ENCODE assay signal across 23 cellular contexts in the genomic region with DNA sequence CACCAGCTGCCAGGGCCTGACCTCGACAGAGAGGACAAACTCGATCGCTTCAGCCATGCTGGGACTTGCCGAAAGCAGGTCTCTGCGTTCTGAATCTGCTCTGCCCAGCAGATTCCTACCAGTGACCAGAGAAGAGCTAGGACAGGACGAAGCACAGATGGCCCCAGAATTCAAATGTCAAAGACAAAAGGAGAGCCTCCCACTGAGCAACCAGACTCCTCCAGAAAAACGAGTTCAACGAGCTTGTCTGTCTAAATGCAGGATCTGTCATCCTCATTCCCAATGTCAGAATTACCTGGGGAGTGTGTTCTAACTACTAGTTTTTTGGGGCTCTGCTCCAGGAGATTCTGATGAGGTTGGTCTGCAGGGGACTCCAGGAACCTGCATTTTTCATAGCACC. TPM values are rescaled to one million over a fixed set of nuclear protein-coding genes. Genes with fewer than 3 reads are reported as not detected.
DNase-seq lines count a peak whose midpoint lies in the region.
"Had no signal": no experiment of that assay in that cellular context is flagged by ENCODE, and none has a peak within 500 bp of the region (broad histone marks: within the 10 kb centered on the region; RNA-seq: fewer than 3 reads in every experiment).

No MANE protein-coding gene starts in this region.

- no peaks in the 10 kb centered on the region for H3K4me1 Mint-ChIP-seq in immature natural killer cell
- H3K4me1 Mint-ChIP-seq: CD4-positive, CD25-positive, alpha-beta regulatory T cell had no signal

- peak overlapping the region; percentile 9 for H3K4me2 ChIP-seq in trophoblast cell (ENCODE audit: low read length)

- no peaks in the 10 kb centered on the region for H3K9me3 ChIP-seq in trophoblast cell (ENCODE audit: insufficient read depth, low read depth, low read length)
- H3K9me3 ChIP-seq: BE2C, Peyer's patch had no signal

- H4K8ac ChIP-seq in trophoblast cell (ENCODE audit: low read depth, low read length) = no peak overlapping the region

- H3K27me3 ChIP-seq in H7 (ENCODE audit: control insufficient read depth, insufficient read depth, low read length) (no peaks in the 10 kb centered on the region), trophoblast cell (ENCODE audit: insufficient read depth, low read length) (no peaks in the 10 kb centered on the region)
- H3K27me3 ChIP-seq: BE2C, Peyer's patch had no signal

- no peak overlapping the region for H2BK5ac ChIP-seq in trophoblast cell (ENCODE audit: low read depth, low read length, poor library complexity)

- no peak overlapping the region for H2AFZ ChIP-seq in trophoblast cell (ENCODE audit: insufficient read depth, low read length, poor library complexity)

- no peak overlapping the region for H2AK5ac ChIP-seq in trophoblast cell (ENCODE audit: low read length)

- no peaks in the 10 kb centered on the region for H3K79me1 ChIP-seq in trophoblast cell (ENCODE audit: low read length)

- no CpG with 5 or more reads among the region's 8 CpGs for WGBS in trophoblast cell (ENCODE audit: extremely low coverage, insufficient coverage, insufficient read length)

- no peak overlapping the region for H3K14ac ChIP-seq in trophoblast cell (ENCODE audit: low read length)

- no peak overlapping the region for H4K12ac ChIP-seq in trophoblast cell (ENCODE audit: low read depth, low read length)

- DNase-seq in ELF-1 (ENCODE audit: low read depth, low spot score) (peak; percentile 76), H7 (peak; percentile 51), cerebellum (ENCODE audit: low spot score) (peak; percentile 67), trophoblast cell (peak in 1 of 2 donors; percentile 15), DMS79 (lab: John Stamatoyannopoulos, UW) (no peak), D341Med (ENCODE audit: low spot score) (no peak), immature natural killer cell (no peak)
- DNase-seq: BE2C; CD4-positive, CD25-positive, alpha-beta regulatory T cell; DMS 273 treated with DMSO at 0.1 percent for 48 hours; GF-D8; H9; HFFc6; Kasumi-1; NCI-H1092; NCI-H1436 treated with DMSO at 0.1 percent for 48 hours; NCI-H1930; NCI-H2171; NCI-H345; NCI-H774; NK-92 treated with Interleukin-12 subunit alpha and Interleukin-12 subunit beta, amount 100 ng/mL, for 24 hours; Peyer's patch had no signal

- H3K36me3 ChIP-seq in H7 (replicated peaks; ENCODE audit: control insufficient read depth, insufficient read depth, low read length) = no peaks in the 10 kb centered on the region
- no peaks in the 10 kb centered on the region for H3K36me3 ChIP-seq in trophoblast cell (ENCODE audit: control insufficient read depth in 1 of 2, insufficient read depth in 2 of 2, low read length in 2 of 2)
- H3K36me3 ChIP-seq: BE2C, Peyer's patch had no signal

- H3K9ac ChIP-seq in trophoblast cell (ENCODE audit: low read length) = no peak overlapping the region

- H3K27me3 Mint-ChIP-seq in immature natural killer cell (ENCODE audit: low read depth in 3 of 3) = peaks cover 0 to 4% (median 3%) of the 10 kb centered on the region in 3 donors

- H3K9me3 Mint-ChIP-seq in immature natural killer cell = no peaks in the 10 kb centered on the region
- H3K9me3 Mint-ChIP-seq: CD4-positive, CD25-positive, alpha-beta regulatory T cell; H9; HFFc6 had no signal

- H4K91ac ChIP-seq in trophoblast cell (ENCODE audit: low read depth, low read length) = peak overlapping the region; percentile 55

- no peaks in the 10 kb centered on the region for H3K36me3 Mint-ChIP-seq in immature natural killer cell
- H3K36me3 Mint-ChIP-seq: CD4-positive, CD25-positive, alpha-beta regulatory T cell had no signal

- H3K4ac ChIP-seq in trophoblast cell (ENCODE audit: low read depth, low read length) = no peak overlapping the region

- no peak overlapping the region for H3K4me3 ChIP-seq in H7 (ENCODE audit: insufficient read depth, low read depth, low read length)
- no peak overlapping the region for H3K4me3 ChIP-seq in trophoblast cell (ENCODE audit: low read depth, low read length)
- H3K4me3 ChIP-seq: Peyer's patch had no signal

- no peak overlapping the region for H3K4me3 Mint-ChIP-seq in immature natural killer cell
- H3K4me3 Mint-ChIP-seq: CD4-positive, CD25-positive, alpha-beta regulatory T cell; H9; HFFc6 had no signal

- peak overlapping the region; percentile 2 for H2BK120ac ChIP-seq in trophoblast cell (ENCODE audit: insufficient read depth, low read length, poor library complexity)

- peak overlapping the region; percentile 4 for H3K27ac ChIP-seq in trophoblast cell (ENCODE audit: low read depth, low read length)
- H3K27ac ChIP-seq: Peyer's patch had no signal

- no peak overlapping the region for H3K23ac ChIP-seq in trophoblast cell (ENCODE audit: low read length)

- no peak overlapping the region for H3K27ac Mint-ChIP-seq in immature natural killer cell
- H3K27ac Mint-ChIP-seq: CD4-positive, CD25-positive, alpha-beta regulatory T cell; H9; HFFc6 had no signal

- no peak overlapping the region for H2BK12ac ChIP-seq in trophoblast cell (ENCODE audit: low read length)

- H3K4me1 ChIP-seq in trophoblast cell (ENCODE audit: control insufficient read depth in 1 of 2, insufficient read depth in 2 of 2, low read length in 2 of 2) = peaks cover 9 to 11% of the 10 kb centered on the region in 2 experiments
- H3K4me1 ChIP-seq: BE2C, Peyer's patch had no signal

- H3K18ac ChIP-seq in trophoblast cell (ENCODE audit: low read length) = no peak overlapping the region

- peaks cover 2% of the 10 kb centered on the region for H3K79me2 ChIP-seq in trophoblast cell (ENCODE audit: control insufficient read depth, insufficient read depth, low read length, poor library complexity)

RNA-seq across cellular contexts. Expression of gene AK8, which starts 13.4 kb away (rescaled TPM):
- 0.24 and 0.37 TPM in 2 replicates for total RNA-seq in H7 (2014; rRNA removed; shearing (Covaris generic))
- 1.3 TPM for total RNA-seq in cerebellum
- 0.19 and 0.34 TPM in 2 replicates for polyA plus RNA-seq in trophoblast cell (2013)
- polyA plus RNA-seq in immature natural killer cell = 1 to 10 TPM in 2 of 3 donors, not detected in 1; 1.9 to 3.3 TPM
- total RNA-seq: A673; CD4-positive, CD25-positive, alpha-beta regulatory T cell; Peyer's patch had no signal

RNA-seq across cellular contexts. Expression of gene SPACA9, which starts 14.0 kb away (rescaled TPM):
- total RNA-seq in H7 (2014; rRNA removed; shearing (Covaris generic)) = 0.67 and 0.80 TPM in 2 replicates
- 3.1 TPM for total RNA-seq in cerebellum
- polyA plus RNA-seq in trophoblast cell (2013) = 2.5 and 2.7 TPM in 2 replicates
- 1 to 10 TPM; 1.6 to 6.5 (median 2.4) TPM for polyA plus RNA-seq in immature natural killer cell

Comparison
In these comparisons a context has a peak if more than half of its experiments do, and no peak if none do; other contexts are left out.
1. DNase-seq: peak in ELF-1 (single experiment), H7 (single experiment) and cerebellum (single experiment); none in DMS79 (single experiment), D341Med (single experiment) and immature natural killer cell (0 of 3).